1 cellular context compared by ENCODE assay signal in the genomic region with DNA sequence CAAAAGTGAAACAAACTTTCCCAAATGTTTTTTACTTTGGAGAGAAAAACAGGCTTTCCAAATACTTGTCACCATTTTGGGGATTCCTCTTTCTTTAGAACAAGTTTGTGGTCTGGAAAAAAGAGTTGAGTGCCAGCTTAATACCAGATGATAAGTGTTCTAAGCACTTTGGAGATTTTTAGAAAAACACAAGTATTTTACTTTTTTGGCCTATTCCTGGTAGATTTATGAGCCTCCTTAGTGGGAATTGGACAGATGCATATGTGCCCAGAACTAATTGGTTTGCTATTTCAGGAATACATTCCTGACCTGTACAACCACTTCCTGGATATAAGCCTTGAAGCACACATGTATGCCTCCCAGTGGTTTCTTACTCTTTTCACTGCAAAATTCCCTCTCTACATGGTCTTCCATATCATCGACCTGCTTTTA.
TF ChIP-seq lines count a peak whose summit lies in the region.

No MANE protein-coding gene starts in this region.

TF ChIP-seq in IMR-90, 13 proteins besides CTCF, POLR2A, EP300 and RAD21 (continued from another document):
- TF ChIP-seq, protein P1, sequence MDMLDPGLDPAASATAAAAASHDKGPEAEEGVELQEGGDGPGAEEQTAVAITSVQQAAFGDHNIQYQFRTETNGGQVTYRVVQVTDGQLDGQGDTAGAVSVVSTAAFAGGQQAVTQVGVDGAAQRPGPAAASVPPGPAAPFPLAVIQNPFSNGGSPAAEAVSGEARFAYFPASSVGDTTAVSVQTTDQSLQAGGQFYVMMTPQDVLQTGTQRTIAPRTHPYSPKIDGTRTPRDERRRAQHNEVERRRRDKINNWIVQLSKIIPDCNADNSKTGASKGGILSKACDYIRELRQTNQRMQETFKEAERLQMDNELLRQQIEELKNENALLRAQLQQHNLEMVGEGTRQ (IDR thresholded peaks at IDR 0.05; ENCODE audit: low read depth, low read length): no peak
- TF ChIP-seq CHD1 (IDR thresholded peaks at IDR 0.05; ENCODE audit: low read depth, low read length) (no peak), RCOR1 (IDR thresholded peaks at IDR 0.05; ENCODE audit: insufficient replicate concordance, low read length) (no peak), BHLHE40 (IDR thresholded peaks at IDR 0.05; ENCODE audit: low read depth, low read length) (no peak), MXI1 (IDR thresholded peaks at IDR 0.05; ENCODE audit: borderline replicate concordance, low read depth, low read length) (no peak), CEBPB (IDR thresholded peaks at IDR 0.05; ENCODE audit: low read depth, low read length) (no peak), MAZ (IDR thresholded peaks at IDR 0.05; ENCODE audit: borderline replicate concordance, low read depth, low read length) (no peak), RFX5 (IDR thresholded peaks at IDR 0.05; ENCODE audit: low read depth, low read length) (no peak)
- TF ChIP-seq, protein P2, sequence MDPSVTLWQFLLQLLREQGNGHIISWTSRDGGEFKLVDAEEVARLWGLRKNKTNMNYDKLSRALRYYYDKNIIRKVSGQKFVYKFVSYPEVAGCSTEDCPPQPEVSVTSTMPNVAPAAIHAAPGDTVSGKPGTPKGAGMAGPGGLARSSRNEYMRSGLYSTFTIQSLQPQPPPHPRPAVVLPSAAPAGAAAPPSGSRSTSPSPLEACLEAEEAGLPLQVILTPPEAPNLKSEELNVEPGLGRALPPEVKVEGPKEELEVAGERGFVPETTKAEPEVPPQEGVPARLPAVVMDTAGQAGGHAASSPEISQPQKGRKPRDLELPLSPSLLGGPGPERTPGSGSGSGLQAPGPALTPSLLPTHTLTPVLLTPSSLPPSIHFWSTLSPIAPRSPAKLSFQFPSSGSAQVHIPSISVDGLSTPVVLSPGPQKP (IDR thresholded peaks at IDR 0.05; ENCODE audit: borderline replicate concordance, low read depth, low read length): no peak
